In genomic region chr2:183078467-183079334, GRCh38 we compare ENCODE assay signal across 8 cellular contexts. TPM values are rescaled to one million over a fixed set of nuclear protein-coding genes. Genes with fewer than 3 reads are reported as not detected.
A peak's percentile ranks its signal among the peaks of the same experiment; 100 is the strongest.
DNase-seq lines count a peak whose midpoint lies in the region; ATAC-seq, FAIRE-seq and TF ChIP-seq lines count a peak whose summit lies in the region.

Gene DUSP19, plus strand, starts transcription at chr2:183078747. Its CDS starts 187 bp downstream, at chr2:183078934.

- H3K4me1 Mint-ChIP-seq in activated T-helper 17 cell treated with anti-CD3 and anti-CD28 coated beads, Interleukin-2, amount 50 U/mL, for 72 hours = peaks cover 6% of the 10 kb centered on the region
- H3K4me1 Mint-ChIP-seq in natural killer cell treated with Interleukin-12 subunit alpha and Interleukin-12 subunit beta and Interleukin-15 and Interleukin-18, amount 100 ng/mL, for 72 hours (ENCODE audit: low read depth in 2 of 2) = peaks cover 8 to 12% of the 10 kb centered on the region in 2 donors

- no peaks in the 10 kb centered on the region for H3K36me3 Mint-ChIP-seq in activated T-helper 17 cell treated with anti-CD3 and anti-CD28 coated beads, Interleukin-2, amount 50 U/mL, for 72 hours (ENCODE audit: low read depth)
- no peaks in the 10 kb centered on the region for H3K36me3 Mint-ChIP-seq in natural killer cell treated with Interleukin-12 subunit alpha and Interleukin-12 subunit beta and Interleukin-15 and Interleukin-18, amount 100 ng/mL, for 72 hours

- peak within 1 kb of the TSS; percentile 99 for H3K4me2 ChIP-seq in GM23248 (ENCODE audit: unreplicated experiment)
- peak within 1 kb of the TSS; percentile 84 for H3K4me2 ChIP-seq in Karpas-422 (ENCODE audit: low read depth, low read length, poor library complexity, severe bottlenecking)

- H3K9me3 ChIP-seq in GM23248 (ENCODE audit: low read depth) = no peaks in the 10 kb centered on the region
- H3K9me3 ChIP-seq in Karpas-422 (ENCODE audit: low read length) = no peaks in the 10 kb centered on the region

- H3K4me1 ChIP-seq in GM23248 (ENCODE audit: insufficient read depth) (peaks cover 9% of the 10 kb centered on the region), Karpas-422 (ENCODE audit: low read length) (peaks cover 12% of the 10 kb centered on the region)

- peak; percentile 96 for ATAC-seq in activated T-helper 17 cell treated with anti-CD3 and anti-CD28 coated beads, Interleukin-2, amount 50 U/mL, for 72 hours (replicated peaks)
- ATAC-seq in natural killer cell treated with Interleukin-12 subunit alpha and Interleukin-12 subunit beta and Interleukin-15 and Interleukin-18, amount 100 ng/mL, for 72 hours = peak; percentile 81 to 90

- H3K9me2 ChIP-seq in GM23248 (ENCODE audit: insufficient read depth) (no peaks in the 10 kb centered on the region), Karpas-422 (replicated peaks; ENCODE audit: insufficient read depth, low read length) (no peaks in the 10 kb centered on the region)

- H3K36me3 ChIP-seq in GM23248 (ENCODE audit: low read depth) (no peaks in the 10 kb centered on the region), Karpas-422 (ENCODE audit: insufficient read depth, low read length) (no peaks in the 10 kb centered on the region)

- in situ Hi-C loops in GM23248 (cut with MboI) = no loop called here

- 0 out of 2 replicates have a peak, but pooled peaks cover 6% of the 10 kb centered on the region for H3K27me3 ChIP-seq in GM23248 (replicated peaks; ENCODE audit: insufficient read depth)
- no peaks in the 10 kb centered on the region for H3K27me3 ChIP-seq in Karpas-422 (ENCODE audit: low read length)

- H2AFZ ChIP-seq in GM23248 = peak within 1 kb of the TSS; percentile 100
- peak within 1 kb of the TSS; percentile 99 for H2AFZ ChIP-seq in Karpas-422 (ENCODE audit: low read length)

- peak within 1 kb of the TSS; percentile 88 for H3K27ac Mint-ChIP-seq in activated T-helper 17 cell treated with anti-CD3 and anti-CD28 coated beads, Interleukin-2, amount 50 U/mL, for 72 hours
- peak within 1 kb of the TSS; percentile 53 to 92 for H3K27ac Mint-ChIP-seq in natural killer cell treated with Interleukin-12 subunit alpha and Interleukin-12 subunit beta and Interleukin-15 and Interleukin-18, amount 100 ng/mL, for 72 hours

- H3K79me2 ChIP-seq in GM23248 (ENCODE audit: insufficient read depth) (no peaks in the 10 kb centered on the region), Karpas-422 (ENCODE audit: low read length) (no peaks in the 10 kb centered on the region)

- peak; percentile 91 for DNase-seq in EH (ENCODE audit: low read depth)
- DNase-seq in GM23248 = peak; percentile 84
- peak; percentile 91 for DNase-seq in Karpas-422
- DNase-seq in RCC 7860 (ENCODE audit: low spot score) = peak; percentile 93
- peak; percentile 95 for DNase-seq in fibroblast of pulmonary artery (ENCODE audit: low read depth)
- DNase-seq in natural killer cell treated with Interleukin-12 subunit alpha and Interleukin-12 subunit beta and Interleukin-15 and Interleukin-18, amount 100 ng/mL, for 72 hours (ENCODE audit: low spot score) = peak; percentile 83
- peak; percentile 66 for DNase-seq in stimulated activated naive CD4-positive, alpha-beta T cell treated with Interleukin-2 at 50 U/mL for 16 hours (lab: John Stamatoyannopoulos, UW)

- no peak for TF ChIP-seq CTCF in fibroblast of pulmonary artery (IDR thresholded peaks at IDR 0.05; ENCODE audit: low read length, missing control alignments)

- H3K27ac ChIP-seq in GM23248 (peak within 1 kb of the TSS; percentile 32), Karpas-422 (ENCODE audit: low read length) (no peak within 1 kb of the TSS)

- H3K27me3 Mint-ChIP-seq in activated T-helper 17 cell treated with anti-CD3 and anti-CD28 coated beads, Interleukin-2, amount 50 U/mL, for 72 hours = no peaks in the 10 kb centered on the region
- H3K27me3 Mint-ChIP-seq in natural killer cell treated with Interleukin-12 subunit alpha and Interleukin-12 subunit beta and Interleukin-15 and Interleukin-18, amount 100 ng/mL, for 72 hours = peaks cover 0 to 6% of the 10 kb centered on the region in 2 donors

- H3F3A ChIP-seq in GM23248 (ENCODE audit: insufficient read depth) = peaks cover 10% of the 10 kb centered on the region; the same call in 1 of the 2 replicates

- no peaks in the 10 kb centered on the region for H3K9me3 Mint-ChIP-seq in activated T-helper 17 cell treated with anti-CD3 and anti-CD28 coated beads, Interleukin-2, amount 50 U/mL, for 72 hours
- no peaks in the 10 kb centered on the region for H3K9me3 Mint-ChIP-seq in natural killer cell treated with Interleukin-12 subunit alpha and Interleukin-12 subunit beta and Interleukin-15 and Interleukin-18, amount 100 ng/mL, for 72 hours

- H3K9ac ChIP-seq in GM23248 (peak within 1 kb of the TSS; percentile 77), Karpas-422 (ENCODE audit: low read length) (peak within 1 kb of the TSS; percentile 71)

- peak within 1 kb of the TSS; percentile 96 for H3K4me3 Mint-ChIP-seq in activated T-helper 17 cell treated with anti-CD3 and anti-CD28 coated beads, Interleukin-2, amount 50 U/mL, for 72 hours
- H3K4me3 Mint-ChIP-seq in natural killer cell treated with Interleukin-12 subunit alpha and Interleukin-12 subunit beta and Interleukin-15 and Interleukin-18, amount 100 ng/mL, for 72 hours = peak within 1 kb of the TSS; percentile 96

- H4K20me1 ChIP-seq in GM23248 (ENCODE audit: insufficient read depth) = no peaks in the 10 kb centered on the region
- H4K20me1 ChIP-seq in Karpas-422 (ENCODE audit: insufficient read depth, low read depth, low read length) = no peaks in the 10 kb centered on the region

- peak; percentile 93 for FAIRE-seq in RCC 7860 (lab: Jason Lieb, UNC)

- 2% methylated on average over 25 of the region's 25 CpGs for whole genome bisulfite sequencing in GM23248 (ENCODE audit: low coverage in 1 of 2, low lambda C conversion rate in 2 of 2, missing lambda C conversion rate in 2 of 2), 2 experiments

- H3K4me3 ChIP-seq in GM23248 = peak within 1 kb of the TSS; percentile 90
- peak within 1 kb of the TSS; percentile 76 for H3K4me3 ChIP-seq in Karpas-422 (ENCODE audit: low read length)
- H3K4me3 ChIP-seq in fibroblast of pulmonary artery (replicated peaks; ENCODE audit: low read depth, low read length) = peak within 1 kb of the TSS; percentile 68

RNA-seq across cellular contexts. Expression of gene DUSP19, which starts in this region (rescaled TPM):
- total RNA-seq in GM23248 (2014; rRNA removed; shearing (Covaris generic)) = 2.3 and 5.3 TPM in 2 replicates
- 1.1 and 1.8 TPM in 2 replicates for polyA plus RNA-seq in GM23248 (2016; fragmentation: Nextera tagmentation; extraction: Ambion mirVana)
- total RNA-seq in Karpas-422 (2014; rRNA removed; shearing (Covaris generic); ENCODE audit: low replicate concordance) = 0.04 and 0.26 TPM in 2 replicates
- total RNA-seq in activated T-helper 17 cell treated with anti-CD3 and anti-CD28 coated beads, Interleukin-2, amount 50 U/mL, for 72 hours = 1 to 10 TPM; 1.6 to 2.1 TPM
- 1 to 10 TPM; 1.4 to 1.5 TPM for total RNA-seq in natural killer cell treated with Interleukin-12 subunit alpha and Interleukin-12 subunit beta and Interleukin-15 and Interleukin-18, amount 100 ng/mL, for 72 hours

Comparison
In these comparisons a context has a peak if more than half of its experiments do, and no peak if none do; other contexts are left out.
1. Peak in DNase-seq, H3K4me3 ChIP-seq, H3K9ac ChIP-seq and H3K4me2 ChIP-seq in Karpas-422; RNA of the gene not detected or under 1 TPM.